1 cellular context compared by ENCODE assay signal in genomic region chr5:78794693-78795215, GRCh38.
TF ChIP-seq lines count a peak whose summit lies in the region.

No MANE protein-coding gene starts in this region.

TF ChIP-seq in SK-N-SH, 30 proteins besides CTCF, POLR2A, EP300 and RAD21 (continued from another document):
- no peak for TF ChIP-seq ZBTB33 (IDR thresholded peaks at IDR 0.05; ENCODE audit: borderline replicate concordance, low read depth)
TF ChIP-seq in SK-N-SH: peak in this region for 2.
